1 cellular context compared by ENCODE assay signal in the genomic region with DNA sequence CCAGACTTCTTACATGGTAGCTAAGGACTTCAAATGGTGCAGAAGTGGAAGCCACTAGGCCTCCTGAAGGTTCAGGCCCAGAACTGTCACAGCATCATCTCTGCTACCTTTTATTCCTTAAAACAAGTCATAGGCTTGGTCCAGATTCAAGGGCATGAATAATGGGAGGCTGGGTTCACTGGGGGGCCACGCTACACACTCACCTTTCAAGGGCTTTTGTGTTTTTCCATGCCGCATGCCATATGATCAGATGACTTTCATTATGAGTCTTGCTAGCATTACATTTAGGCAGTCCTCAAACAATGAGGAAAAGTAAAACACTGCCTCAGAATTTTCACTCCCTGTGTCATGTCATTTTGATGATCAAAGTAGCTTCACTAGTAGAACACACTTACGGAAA.
TF ChIP-seq lines count a peak whose summit lies in the region.

No MANE protein-coding gene starts in this region.

TF ChIP-seq in GM12878, 131 proteins besides CTCF, POLR2A, EP300 and RAD21:
- TF ChIP-seq, protein P1, sequence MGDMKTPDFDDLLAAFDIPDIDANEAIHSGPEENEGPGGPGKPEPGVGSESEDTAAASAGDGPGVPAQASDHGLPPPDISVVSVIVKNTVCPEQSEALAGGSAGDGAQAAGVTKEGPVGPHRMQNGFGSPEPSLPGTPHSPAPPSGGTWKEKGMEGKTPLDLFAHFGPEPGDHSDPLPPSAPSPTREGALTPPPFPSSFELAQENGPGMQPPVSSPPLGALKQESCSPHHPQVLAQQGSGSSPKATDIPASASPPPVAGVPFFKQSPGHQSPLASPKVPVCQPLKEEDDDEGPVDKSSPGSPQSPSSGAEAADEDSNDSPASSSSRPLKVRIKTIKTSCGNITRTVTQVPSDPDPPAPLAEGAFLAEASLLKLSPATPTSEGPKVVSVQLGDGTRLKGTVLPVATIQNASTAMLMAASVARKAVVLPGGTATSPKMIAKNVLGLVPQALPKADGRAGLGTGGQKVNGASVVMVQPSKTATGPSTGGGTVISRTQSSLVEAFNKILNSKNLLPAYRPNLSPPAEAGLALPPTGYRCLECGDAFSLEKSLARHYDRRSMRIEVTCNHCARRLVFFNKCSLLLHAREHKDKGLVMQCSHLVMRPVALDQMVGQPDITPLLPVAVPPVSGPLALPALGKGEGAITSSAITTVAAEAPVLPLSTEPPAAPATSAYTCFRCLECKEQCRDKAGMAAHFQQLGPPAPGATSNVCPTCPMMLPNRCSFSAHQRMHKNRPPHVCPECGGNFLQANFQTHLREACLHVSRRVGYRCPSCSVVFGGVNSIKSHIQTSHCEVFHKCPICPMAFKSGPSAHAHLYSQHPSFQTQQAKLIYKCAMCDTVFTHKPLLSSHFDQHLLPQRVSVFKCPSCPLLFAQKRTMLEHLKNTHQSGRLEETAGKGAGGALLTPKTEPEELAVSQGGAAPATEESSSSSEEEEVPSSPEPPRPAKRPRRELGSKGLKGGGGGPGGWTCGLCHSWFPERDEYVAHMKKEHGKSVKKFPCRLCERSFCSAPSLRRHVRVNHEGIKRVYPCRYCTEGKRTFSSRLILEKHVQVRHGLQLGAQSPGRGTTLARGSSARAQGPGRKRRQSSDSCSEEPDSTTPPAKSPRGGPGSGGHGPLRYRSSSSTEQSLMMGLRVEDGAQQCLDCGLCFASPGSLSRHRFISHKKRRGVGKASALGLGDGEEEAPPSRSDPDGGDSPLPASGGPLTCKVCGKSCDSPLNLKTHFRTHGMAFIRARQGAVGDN (IDR thresholded peaks at IDR 0.05) = peak; percentile 61; the same call in 1 of the 2 replicates
- TF ChIP-seq SREBF1 (IDR thresholded peaks at IDR 0.05; ENCODE audit: low read length) (no peak), TBL1XR1 (IDR thresholded peaks at IDR 0.05; ENCODE audit: low read depth, low read length) (no peak), BHLHE40 (IDR thresholded peaks at IDR 0.05; ENCODE audit: borderline replicate concordance in 1 of 2, low read depth in 2 of 2, low read length in 1 of 2) (no peak), POU2F2 (IDR thresholded peaks at IDR 0.05; ENCODE audit: borderline replicate concordance, low read depth, low read length) (no peak), JUNB (IDR thresholded peaks at IDR 0.05) (peak; percentile 35; the same call in 1 of the 2 replicates), EZH2 (IDR thresholded peaks at IDR 0.05; ENCODE audit: borderline replicate concordance, control insufficient read depth, low read depth, low read length) (no peak), SMARCA5 (IDR thresholded peaks at IDR 0.05) (no peak)
- TF ChIP-seq, protein P2, sequence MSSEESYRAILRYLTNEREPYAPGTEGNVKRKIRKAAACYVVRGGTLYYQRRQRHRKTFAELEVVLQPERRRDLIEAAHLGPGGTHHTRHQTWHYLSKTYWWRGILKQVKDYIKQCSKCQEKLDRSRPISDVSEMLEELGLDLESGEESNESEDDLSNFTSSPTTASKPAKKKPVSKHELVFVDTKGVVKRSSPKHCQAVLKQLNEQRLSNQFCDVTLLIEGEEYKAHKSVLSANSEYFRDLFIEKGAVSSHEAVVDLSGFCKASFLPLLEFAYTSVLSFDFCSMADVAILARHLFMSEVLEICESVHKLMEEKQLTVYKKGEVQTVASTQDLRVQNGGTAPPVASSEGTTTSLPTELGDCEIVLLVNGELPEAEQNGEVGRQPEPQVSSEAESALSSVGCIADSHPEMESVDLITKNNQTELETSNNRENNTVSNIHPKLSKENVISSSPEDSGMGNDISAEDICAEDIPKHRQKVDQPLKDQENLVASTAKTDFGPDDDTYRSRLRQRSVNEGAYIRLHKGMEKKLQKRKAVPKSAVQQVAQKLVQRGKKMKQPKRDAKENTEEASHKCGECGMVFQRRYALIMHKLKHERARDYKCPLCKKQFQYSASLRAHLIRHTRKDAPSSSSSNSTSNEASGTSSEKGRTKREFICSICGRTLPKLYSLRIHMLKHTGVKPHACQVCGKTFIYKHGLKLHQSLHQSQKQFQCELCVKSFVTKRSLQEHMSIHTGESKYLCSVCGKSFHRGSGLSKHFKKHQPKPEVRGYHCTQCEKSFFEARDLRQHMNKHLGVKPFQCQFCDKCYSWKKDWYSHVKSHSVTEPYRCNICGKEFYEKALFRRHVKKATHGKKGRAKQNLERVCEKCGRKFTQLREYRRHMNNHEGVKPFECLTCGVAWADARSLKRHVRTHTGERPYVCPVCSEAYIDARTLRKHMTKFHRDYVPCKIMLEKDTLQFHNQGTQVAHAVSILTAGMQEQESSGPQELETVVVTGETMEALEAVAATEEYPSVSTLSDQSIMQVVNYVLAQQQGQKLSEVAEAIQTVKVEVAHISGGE (CRISPR knock-in tag; IDR thresholded peaks at IDR 0.05) = no peak
